ENCODE assay signal across 21 cellular contexts in the genomic region with DNA sequence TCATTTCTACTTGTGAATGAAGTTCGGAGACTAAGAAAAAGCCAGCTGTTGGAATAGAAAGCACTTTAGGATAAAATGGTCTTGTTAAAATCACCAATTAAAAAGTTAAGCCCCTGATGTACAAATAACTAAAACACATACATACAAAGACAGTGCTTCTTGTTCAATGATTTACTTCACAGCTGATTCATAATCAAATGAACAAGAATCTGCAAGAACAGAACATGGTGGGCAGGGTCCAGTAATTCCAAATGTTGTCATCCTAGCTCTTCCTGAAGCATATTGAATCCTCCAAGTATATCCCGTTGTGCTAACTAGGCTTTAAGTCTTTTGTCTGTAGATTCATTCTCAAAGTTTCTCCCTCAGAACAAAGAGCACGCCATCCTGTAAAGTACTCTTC. TPM values are rescaled to one million over a fixed set of nuclear protein-coding genes. Genes with fewer than 3 reads are reported as not detected.
A peak's percentile ranks its signal among the peaks of the same experiment; 100 is the strongest.
DNase-seq lines count a peak whose midpoint lies in the region; ATAC-seq and TF ChIP-seq lines count a peak whose summit lies in the region.
"Had no signal": no experiment of that assay in that cellular context is flagged by ENCODE, and none has a peak within 500 bp of the region (broad histone marks: within the 10 kb centered on the region; RNA-seq: fewer than 3 reads in every experiment).

No MANE protein-coding gene starts in this region.

- no peak overlapping the region for H3K4me3 Mint-ChIP-seq in activated naive CD8-positive, alpha-beta T cell
- H3K4me3 Mint-ChIP-seq in activated naive CD8-positive, alpha-beta T cell treated with anti-CD3 and anti-CD28 coated beads for 36 hours = no peak overlapping the region
- H3K4me3 Mint-ChIP-seq in memory B cell = no peak overlapping the region

- no peak overlapping the region for H2AFZ ChIP-seq in PC-9

- peaks cover 17% of the 10 kb centered on the region for H3K4me1 ChIP-seq in PC-9 (replicated peaks; ENCODE audit: insufficient read depth)

- no peaks in the 10 kb centered on the region for H4K20me1 ChIP-seq in PC-9 (ENCODE audit: insufficient read depth)

- DNase-seq in activated naive CD8-positive, alpha-beta T cell treated with anti-CD3 and anti-CD28 coated beads for 36 hours = no peak
- DNase-seq in PC-9 (no peak), memory B cell (ENCODE audit: low spot score in 2 of 2) (no peak), AML-193 (lab: John Stamatoyannopoulos, UW) (no peak), HEK293T (ENCODE audit: extremely low spot score) (no peak), lower leg skin (ENCODE audit: low spot score in 2 of 2) (no peak)
- DNase-seq: COR-L47, DMS 273 treated with DMSO at 0.1 percent for 48 hours, DND-41, MV-4-11, NCI-H187, NCI-H2107, NCI-H2227 treated with DMSO at 0.1 percent for 48 hours, NCI-H510A treated with DMSO at 0.1 percent for 48 hours, NCI-H774, OCI-M1, RPMI8226, SHP77 treated with DMSO at 0.1 percent for 48 hours had no signal

- CTCF ChIA-PET in PC-9 (lab: Charles Lee) = interaction anchor here (0.6 kb wide), 1 partner anchor 104 kb away, joined by 5 read pairs; no protein-coding TSS in a partner anchor
- CTCF ChIA-PET in HEK293T (lab: Yijun Ruan, JAX) = no interaction called here

- H3K27ac Mint-ChIP-seq in activated naive CD8-positive, alpha-beta T cell = peak overlapping the region; percentile 34
- no peak overlapping the region for H3K27ac Mint-ChIP-seq in activated naive CD8-positive, alpha-beta T cell treated with anti-CD3 and anti-CD28 coated beads for 36 hours
- peak overlapping the region; percentile 14 for H3K27ac Mint-ChIP-seq in memory B cell

- H3K4me2 ChIP-seq in PC-9 = no peak overlapping the region
- H3K4me2 ChIP-seq: KMS-11 had no signal

- peaks cover 20% of the 10 kb centered on the region for H3K36me3 Mint-ChIP-seq in activated naive CD8-positive, alpha-beta T cell
- peaks cover 39% of the 10 kb centered on the region for H3K36me3 Mint-ChIP-seq in activated naive CD8-positive, alpha-beta T cell treated with anti-CD3 and anti-CD28 coated beads for 36 hours
- H3K36me3 Mint-ChIP-seq in memory B cell = peaks cover 28% of the 10 kb centered on the region

- WGBS in lower leg skin, 2 donors = 88 to 92% methylated on average over 3 of the region's 3 CpGs

- no peaks in the 10 kb centered on the region for H3K9me3 Mint-ChIP-seq in activated naive CD8-positive, alpha-beta T cell (ENCODE audit: low read depth)
- peaks cover 5% of the 10 kb centered on the region for H3K9me3 Mint-ChIP-seq in activated naive CD8-positive, alpha-beta T cell treated with anti-CD3 and anti-CD28 coated beads for 36 hours
- peaks cover 2% of the 10 kb centered on the region for H3K9me3 Mint-ChIP-seq in memory B cell

- no peaks in the 10 kb centered on the region for H3K79me2 ChIP-seq in PC-9 (ENCODE audit: low read depth)

- no peaks in the 10 kb centered on the region for H3K9me2 ChIP-seq in PC-9 (ENCODE audit: insufficient read depth)

- H3K27me3 Mint-ChIP-seq in activated naive CD8-positive, alpha-beta T cell = no peaks in the 10 kb centered on the region
- no peaks in the 10 kb centered on the region for H3K27me3 Mint-ChIP-seq in activated naive CD8-positive, alpha-beta T cell treated with anti-CD3 and anti-CD28 coated beads for 36 hours
- H3K27me3 Mint-ChIP-seq in memory B cell = no peaks in the 10 kb centered on the region

- no TSS peak for BruUV-seq in PC-9 (replicated peaks; lab: Mats Ljungman, UMichigan)

- H3F3A ChIP-seq in PC-9 (ENCODE audit: insufficient read depth, low read depth) = peaks cover 42% of the 10 kb centered on the region

- intact Hi-C loops in PC-9 (cut with micrococcal nuclease; ENCODE audit: unreplicated experiment) = no loop called here
- intact Hi-C loops in lower leg skin (cut with DNase I; ENCODE audit: low total_unique reads) = no loop called here

- H3K36me3 ChIP-seq in PC-9 (ENCODE audit: low read depth) = peaks cover 59% of the 10 kb centered on the region

- no peaks in the 10 kb centered on the region for H3K4me1 Mint-ChIP-seq in activated naive CD8-positive, alpha-beta T cell (ENCODE audit: low read depth)
- H3K4me1 Mint-ChIP-seq in activated naive CD8-positive, alpha-beta T cell treated with anti-CD3 and anti-CD28 coated beads for 36 hours = no peaks in the 10 kb centered on the region
- H3K4me1 Mint-ChIP-seq in memory B cell = no peaks in the 10 kb centered on the region

- no peaks in the 10 kb centered on the region; the same call in 1 of the 2 replicates for H3K9me3 ChIP-seq in PC-9 (ENCODE audit: insufficient read depth, low read depth)

- no peak overlapping the region for H3K4me3 ChIP-seq in PC-9
- H3K4me3 ChIP-seq in lower leg skin (ENCODE audit: low read depth, poor library complexity, severe bottlenecking) = no peak overlapping the region

- no peak for TF ChIP-seq CTCF in PC-9 (conservative IDR thresholded peaks at IDR 0.05)
- TF ChIP-seq CTCF in lower leg skin (IDR thresholded peaks at IDR 0.05) = no peak

- POLR2A ChIA-PET in PC-9 (lab: Charles Lee; ENCODE audit: unreplicated experiment) = interaction anchor here (0.7 kb wide), 1 partner anchor 80 kb away, joined by 4 read pairs; no protein-coding TSS in a partner anchor
- POLR2A ChIA-PET in HEK293T (lab: Yijun Ruan, JAX) = no interaction called here

- no peaks in the 10 kb centered on the region for H3K27me3 ChIP-seq in PC-9 (ENCODE audit: insufficient read depth, low read depth)

- 0 out of 2 replicates have a peak overlapping the region, but pooled peaks have one; percentile 2 for H3K27ac ChIP-seq in PC-9
- H3K27ac ChIP-seq: C4-2B, KMS-11 had no signal

- no peak for ATAC-seq in memory B cell (ENCODE audit: low read depth)

- TF ChIP-seq POLR2A in lower leg skin (IDR thresholded peaks at IDR 0.05) = no peak

TF ChIP-seq in HEK293T, 16 proteins besides CTCF, POLR2A, EP300 and RAD21:
- no peak for TF ChIP-seq ARNT (IDR thresholded peaks at IDR 0.05)
- TF ChIP-seq FOXA1 (IDR thresholded peaks at IDR 0.05) = no peak
- no peak for TF ChIP-seq FOXM1 (IDR thresholded peaks at IDR 0.05; ENCODE audit: borderline replicate concordance)
- no peak for TF ChIP-seq NFRKB (IDR thresholded peaks at IDR 0.05)
- no peak for TF ChIP-seq L3MBTL2 (conservative IDR thresholded peaks at IDR 0.05)
- TF ChIP-seq SUZ12 (IDR thresholded peaks at IDR 0.05) = no peak
- TF ChIP-seq SP1 (IDR thresholded peaks at IDR 0.05) = no peak
- TF ChIP-seq ELF4 (IDR thresholded peaks at IDR 0.05) = no peak
- TF ChIP-seq LEF1 (IDR thresholded peaks at IDR 0.05; ENCODE audit: borderline replicate concordance) = no peak
- no peak for TF ChIP-seq ZNF384 (IDR thresholded peaks at IDR 0.05)
- TF ChIP-seq, protein P1, sequence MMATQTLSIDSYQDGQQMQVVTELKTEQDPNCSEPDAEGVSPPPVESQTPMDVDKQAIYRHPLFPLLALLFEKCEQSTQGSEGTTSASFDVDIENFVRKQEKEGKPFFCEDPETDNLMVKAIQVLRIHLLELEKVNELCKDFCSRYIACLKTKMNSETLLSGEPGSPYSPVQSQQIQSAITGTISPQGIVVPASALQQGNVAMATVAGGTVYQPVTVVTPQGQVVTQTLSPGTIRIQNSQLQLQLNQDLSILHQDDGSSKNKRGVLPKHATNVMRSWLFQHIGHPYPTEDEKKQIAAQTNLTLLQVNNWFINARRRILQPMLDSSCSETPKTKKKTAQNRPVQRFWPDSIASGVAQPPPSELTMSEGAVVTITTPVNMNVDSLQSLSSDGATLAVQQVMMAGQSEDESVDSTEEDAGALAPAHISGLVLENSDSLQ (IDR thresholded peaks at IDR 0.05) = no peak
- no peak for TF ChIP-seq TARDBP (IDR thresholded peaks at IDR 0.05)
- no peak for TF ChIP-seq FOXK2 (IDR thresholded peaks at IDR 0.05)
- TF ChIP-seq CTBP1 (IDR thresholded peaks at IDR 0.05; ENCODE audit: borderline replicate concordance) = no peak
- no peak for TF ChIP-seq HDGF (IDR thresholded peaks at IDR 0.05; ENCODE audit: borderline replicate concordance)
- no peak for TF ChIP-seq BHLHE40 (IDR thresholded peaks at IDR 0.05; ENCODE audit: borderline replicate concordance)

RNA-seq across cellular contexts. Expression of a gene that starts 24.5 kb away (rescaled TPM):
- total RNA-seq in activated naive CD8-positive, alpha-beta T cell treated with anti-CD3 and anti-CD28 coated beads for 36 hours = 10 to 100 TPM; 75.7 to 81.6 TPM
- total RNA-seq in PC-9 (2021) (91.0 and 115 TPM in 2 replicates), lower leg skin (10 to 100 TPM; 21.8 to 46.1 (median 35.0) TPM)

RNA-seq across cellular contexts. Expression of a gene that starts 41.9 kb away (rescaled TPM):
- total RNA-seq in activated naive CD8-positive, alpha-beta T cell treated with anti-CD3 and anti-CD28 coated beads for 36 hours = 10 to 100 TPM; 68.8 to 70.8 TPM
- 63.7 and 65.2 TPM in 2 replicates for total RNA-seq in PC-9 (2021)
- total RNA-seq in lower leg skin = 10 to 100 TPM; 30.4 to 35.3 (median 33.5) TPM

RNA-seq across cellular contexts. Expression of a gene that starts 42.3 kb away (rescaled TPM):
- 1 to 10 TPM; 1.7 to 1.9 TPM for total RNA-seq in activated naive CD8-positive, alpha-beta T cell treated with anti-CD3 and anti-CD28 coated beads for 36 hours
- total RNA-seq in PC-9 (2021) (4.8 TPM in 2 replicates), lower leg skin (1 to 10 TPM in 2 of 4 donors, under 1 TPM in 2; 0.19 to 1.7 (median 0.85) TPM)
